Comparison of ENCODE assay signal across 1 cellular context in genomic region chr11:45918331-45918941, GRCh38.
A peak's percentile ranks its signal among the peaks of the same experiment; 100 is the strongest.
TF ChIP-seq lines count a peak whose summit lies in the region.

No MANE protein-coding gene starts in this region.

TF ChIP-seq in HepG2, 621 proteins besides CTCF, POLR2A, EP300 and RAD21 (continued from another document and continues in another):
- 0 out of 2 replicates have a peak, but pooled peaks have one; percentile 29 for TF ChIP-seq ZNF232 (CRISPR knock-in tag; IDR thresholded peaks at IDR 0.05; ENCODE audit: borderline replicate concordance)
- no peak for TF ChIP-seq NONO (IDR thresholded peaks at IDR 0.05)
- 0 out of 2 replicates have a peak, but pooled peaks have one; percentile 16 for TF ChIP-seq NONO (CRISPR knock-in tag; conservative IDR thresholded peaks at IDR 0.05)
- 0 out of 2 replicates have a peak, but pooled peaks have one; percentile 41 for TF ChIP-seq HDAC2 (CRISPR knock-in tag; IDR thresholded peaks at IDR 0.05)
- peak; percentile 54; the same call in 1 of the 2 replicates for TF ChIP-seq CHCHD3 (CRISPR knock-in tag; IDR thresholded peaks at IDR 0.05)
- TF ChIP-seq ZBTB42 (CRISPR knock-in tag; IDR thresholded peaks at IDR 0.05), result 0 out of 2 replicates have a peak, but pooled peaks have one; percentile 4
- peak; percentile 38; the same call in 1 of the 2 replicates for TF ChIP-seq ZNF550 (CRISPR knock-in tag; IDR thresholded peaks at IDR 0.05; ENCODE audit: borderline replicate concordance)
- TF ChIP-seq ZNF546 (CRISPR knock-in tag; conservative IDR thresholded peaks at IDR 0.05), result peak; percentile 11; the same call in 1 of the 2 replicates
- peak; percentile 54 for TF ChIP-seq UBTF (CRISPR knock-in tag; IDR thresholded peaks at IDR 0.05)
- TF ChIP-seq KLF12 (CRISPR knock-in tag; IDR thresholded peaks at IDR 0.05; ENCODE audit: borderline replicate concordance), result 0 out of 2 replicates have a peak, but pooled peaks have one; percentile 35
- TF ChIP-seq ZNF576 (CRISPR knock-in tag; IDR thresholded peaks at IDR 0.05), result 0 out of 2 replicates have a peak, but pooled peaks have one; percentile 80
- no peak for TF ChIP-seq ZNF44 (CRISPR knock-in tag; IDR thresholded peaks at IDR 0.05)
- TF ChIP-seq ZNF710 (CRISPR knock-in tag; IDR thresholded peaks at IDR 0.05; ENCODE audit: borderline replicate concordance), result no peak
- no peak for TF ChIP-seq LRRFIP1 (CRISPR knock-in tag; conservative IDR thresholded peaks at IDR 0.05)
- TF ChIP-seq ZNF318 (CRISPR knock-in tag; IDR thresholded peaks at IDR 0.05), result no peak
- TF ChIP-seq HNRNPLL (IDR thresholded peaks at IDR 0.05; ENCODE audit: low read depth, low read length, poor library complexity, severe bottlenecking), result peak; percentile 21
- TF ChIP-seq ZBTB7B (CRISPR knock-in tag; IDR thresholded peaks at IDR 0.05), result peak; percentile 67
- TF ChIP-seq NFATC3 (CRISPR knock-in tag; IDR thresholded peaks at IDR 0.05), result 0 out of 2 replicates have a peak, but pooled peaks have one; percentile 23
- TF ChIP-seq SRY (CRISPR knock-in tag; IDR thresholded peaks at IDR 0.05), result peak; percentile 53
- no peak for TF ChIP-seq ZNF780A (CRISPR knock-in tag; IDR thresholded peaks at IDR 0.05)
- TF ChIP-seq ZFX (CRISPR knock-in tag; IDR thresholded peaks at IDR 0.05; ENCODE audit: low read depth), result peak; percentile 27; the same call in 1 of the 2 replicates
- no peak for TF ChIP-seq ZNF775 (CRISPR knock-in tag; IDR thresholded peaks at IDR 0.05; ENCODE audit: borderline replicate concordance)
- TF ChIP-seq SRSF4 (IDR thresholded peaks at IDR 0.05; ENCODE audit: low read depth, low read length, poor library complexity, severe bottlenecking), result no peak
- 0 out of 2 replicates have a peak, but pooled peaks have one; percentile 41 for TF ChIP-seq AHR (CRISPR knock-in tag; IDR thresholded peaks at IDR 0.05)
- no peak for TF ChIP-seq DPF2 (CRISPR knock-in tag; IDR thresholded peaks at IDR 0.05; ENCODE audit: borderline replicate concordance, low read depth)
- TF ChIP-seq FOXA1 (IDR thresholded peaks at IDR 0.05), result no peak
- no peak for TF ChIP-seq FOXA1 (CRISPR knock-in tag; IDR thresholded peaks at IDR 0.05)
- peak; percentile 50 for TF ChIP-seq ZNF317 (CRISPR knock-in tag; IDR thresholded peaks at IDR 0.05)
- no peak for TF ChIP-seq HNF4G (IDR thresholded peaks at IDR 0.05; ENCODE audit: borderline replicate concordance, low read depth, low read length)
- no peak for TF ChIP-seq HNF4G (CRISPR knock-in tag; IDR thresholded peaks at IDR 0.05; ENCODE audit: borderline replicate concordance, low read depth)
- TF ChIP-seq RELA (CRISPR knock-in tag; IDR thresholded peaks at IDR 0.05), result 0 out of 2 replicates have a peak, but pooled peaks have one; percentile 27
- TF ChIP-seq ZMYM3 (CRISPR knock-in tag; IDR thresholded peaks at IDR 0.05), result 0 out of 2 replicates have a peak, but pooled peaks have one; percentile 40
- TF ChIP-seq ZNF776 (CRISPR knock-in tag; IDR thresholded peaks at IDR 0.05), result peak; percentile 53; the same call in 1 of the 2 replicates
- TF ChIP-seq SOX6 (IDR thresholded peaks at IDR 0.05), result no peak
- TF ChIP-seq SOX6 (CRISPR knock-in tag; IDR thresholded peaks at IDR 0.05), result peak; percentile 49
- peak; percentile 40; the same call in 1 of the 2 replicates for TF ChIP-seq ZNF777 (CRISPR knock-in tag; IDR thresholded peaks at IDR 0.05)
- 0 out of 2 replicates have a peak, but pooled peaks have one; percentile 12 for TF ChIP-seq PRDM10 (CRISPR knock-in tag; IDR thresholded peaks at IDR 0.05; ENCODE audit: low read depth)
- no peak for TF ChIP-seq SMARCE1 (IDR thresholded peaks at IDR 0.05; ENCODE audit: borderline replicate concordance)
- peak; percentile 43; the same call in 1 of the 2 replicates for TF ChIP-seq KDM2A (CRISPR knock-in tag; IDR thresholded peaks at IDR 0.05; ENCODE audit: borderline replicate concordance, low read depth)
- 0 out of 2 replicates have a peak, but pooled peaks have one; percentile 1 for TF ChIP-seq ZNF367 (CRISPR knock-in tag; IDR thresholded peaks at IDR 0.05; ENCODE audit: borderline replicate concordance)
- TF ChIP-seq SIN3A (IDR thresholded peaks at IDR 0.05; ENCODE audit: borderline replicate concordance, low read depth, low read length), result peak; percentile 74; the same call in 1 of the 2 replicates
- peak; percentile 70 for TF ChIP-seq PHF8 (CRISPR knock-in tag; IDR thresholded peaks at IDR 0.05)
- peak; percentile 57 for TF ChIP-seq RBFOX2 (IDR thresholded peaks at IDR 0.05; ENCODE audit: low read depth, low read length)
- TF ChIP-seq SAP130 (CRISPR knock-in tag; IDR thresholded peaks at IDR 0.05; ENCODE audit: low read depth), result peak; percentile 75
- 0 out of 2 replicates have a peak, but pooled peaks have one; percentile 59 for TF ChIP-seq SNAI1 (CRISPR knock-in tag; IDR thresholded peaks at IDR 0.05; ENCODE audit: borderline replicate concordance)
- 0 out of 2 replicates have a peak, but pooled peaks have one; percentile 28 for TF ChIP-seq ZNF619 (CRISPR knock-in tag; IDR thresholded peaks at IDR 0.05)
- peak; percentile 38 for TF ChIP-seq ZFY (CRISPR knock-in tag; IDR thresholded peaks at IDR 0.05)
